Comparison of ENCODE assay signal across 8 cellular contexts in genomic region chr4:94621491-94622080, GRCh38.
DNase-seq lines count a peak whose midpoint lies in the region; ATAC-seq, FAIRE-seq and TF ChIP-seq lines count a peak whose summit lies in the region.

No MANE protein-coding gene starts in this region.

- FAIRE-seq in K562 (lab: Jason Lieb, UNC), result peak; percentile 15

- ATAC-seq in left cardiac atrium, result no peak
- ATAC-seq in GM21723 (IDR thresholded peaks at IDR 0.05; ENCODE audit: unreplicated experiment), result peak; percentile 75
- peak; percentile 74 for ATAC-seq in K562
- ATAC-seq in left lung, result peak; percentile 49

- H3K9me3 ChIP-seq in cardiac muscle cell (ENCODE audit: low read depth), result no peaks in the 10 kb centered on the region
- H3K9me3 ChIP-seq in K562 (replicated peaks; ENCODE audit: control insufficient read depth, insufficient read depth, low read depth, low read length), result no peaks in the 10 kb centered on the region
- H3K9me3 ChIP-seq in left lung, result no peaks in the 10 kb centered on the region

- H3K79me2 ChIP-seq in K562 (ENCODE audit: control insufficient read depth, insufficient read depth, low read length), result no peaks in the 10 kb centered on the region

- H3K4me3 ChIP-seq in cardiac muscle cell (no peak overlapping the region), K562 (no peak overlapping the region), left lung (no peak overlapping the region)

- in situ Hi-C loops in K562 (cut with MboI), result loop anchor here (25.0 kb wide), 1 partner anchor 834 kb away; no protein-coding TSS in a partner anchor

- no peak overlapping the region for H2AFZ ChIP-seq in K562 (ENCODE audit: low read depth, low read length)

- 4% methylated on average over 6 of the region's 6 CpGs for WGBS in K562 (ENCODE audit: insufficient coverage, low coverage, missing lambda C conversion rate)

- TF ChIP-seq CTCF in cardiac muscle cell (IDR thresholded peaks at IDR 0.05; ENCODE audit: low read depth, low read length), result peak; percentile 70
- peak; percentile 53 to 79 (median 54); a peak in 4 of 6 replicates for TF ChIP-seq CTCF in K562 (IDR thresholded peaks at IDR 0.05 in 2 of 3, conservative IDR thresholded peaks at IDR 0.05 in 1 of 3; ENCODE audit: insufficient read depth in 2 of 3, low read depth in 1 of 3, low read length in 3 of 3)
- TF ChIP-seq CTCF in left lung (IDR thresholded peaks at IDR 0.05), result peak; percentile 59 to 61

- intact Hi-C loops in left cardiac atrium (cut with DNase I), result no loop called here
- intact Hi-C loops in K562 (cut with micrococcal nuclease), result loop anchor here (2.0 to 10.0 kb wide), 3 partner anchors 111 to 476 kb away; no protein-coding TSS in a partner anchor
- intact Hi-C loops in left lung (cut with DNase I), result no loop called here

- no peak for TF ChIP-seq POLR2A in K562 (conservative IDR thresholded peaks at IDR 0.05)

- H3K9me1 ChIP-seq in K562 (ENCODE audit: control insufficient read depth, insufficient read depth, low read length), result no peaks in the 10 kb centered on the region

- peak; percentile 64 to 68 for TF ChIP-seq RAD21 in K562 (CRISPR knock-in tag; conservative IDR thresholded peaks at IDR 0.05 in 1 of 2, IDR thresholded peaks at IDR 0.05 in 1 of 2)

- POLR2A ChIA-PET in K562 (lab: Yijun Ruan, JAX), result no interaction called here

- no peak overlapping the region for H3K4me2 ChIP-seq in K562 (ENCODE audit: insufficient read depth, low read length)

- no peaks in the 10 kb centered on the region for H3K27me3 ChIP-seq in cardiac muscle cell
- no peaks in the 10 kb centered on the region for H3K27me3 ChIP-seq in K562 (ENCODE audit: control insufficient read depth in 2 of 2, insufficient read depth in 2 of 2, low read length in 2 of 2)
- no peaks in the 10 kb centered on the region for H3K27me3 ChIP-seq in left lung

- H3K36me3 ChIP-seq in cardiac muscle cell (peaks cover 72% of the 10 kb centered on the region), K562 (ENCODE audit: control insufficient read depth, insufficient read depth, low read length) (peaks cover 27% of the 10 kb centered on the region; the same call in 2 of the 3 replicates), left lung (peaks cover 0 to 33% of the 10 kb centered on the region in 2 donors)

- H3K4me1 ChIP-seq in cardiac muscle cell (ENCODE audit: low read depth) (no peaks in the 10 kb centered on the region), K562 (replicated peaks in 1 of 2; ENCODE audit: control insufficient read depth in 2 of 2, insufficient read depth in 2 of 2, low read length in 2 of 2) (no peaks in the 10 kb centered on the region), left lung (no peaks in the 10 kb centered on the region)

- H3K27ac ChIP-seq in cardiac muscle cell, result no peak overlapping the region
- H3K27ac ChIP-seq in K562 (ENCODE audit: extremely low read depth, low read depth, low read length), result no peak overlapping the region
- H3K27ac ChIP-seq in left lung, result no peak overlapping the region

- H4K20me1 ChIP-seq in K562 (replicated peaks; ENCODE audit: control insufficient read depth, insufficient read depth, low read length), result no peaks in the 10 kb centered on the region

- no peak overlapping the region for H3K9ac ChIP-seq in K562 (ENCODE audit: insufficient read depth in 1 of 2, low read depth in 2 of 2, low read length in 2 of 2)

- CTCF ChIA-PET in K562 (lab: Yijun Ruan, JAX; ENCODE audit: low intra/inter-chr PET ratio), result interaction anchor here (0.6 to 2.4 kb wide), 6 partner anchors 100 to 724 kb away, joined by 3 to 8 read pairs (median 3); no protein-coding TSS in a partner anchor

- no TSS peak for BruUV-seq in K562 (replicated peaks; lab: Mats Ljungman, UMichigan)

- peak; percentile 53 to 65 for DNase-seq in cardiac muscle cell (ENCODE audit: low read depth in 1 of 2, low spot score in 1 of 2)
- DNase-seq in left cardiac atrium, result no peak
- DNase-seq in MV-4-11 (lab: John Stamatoyannopoulos, UW), result peak; percentile 21
- peak; percentile 36 to 53 (median 48) for DNase-seq in K562 (ENCODE audit: extremely low read depth in 1 of 4, low spot score in 3 of 4)
- DNase-seq in left lung, result no peak
- no peak for DNase-seq in NCI-H2107 (lab: John Stamatoyannopoulos, UW)
- DNase-seq in activated effector memory CD4-positive, alpha-beta T cell treated with anti-CD3 and anti-CD28 coated beads, Interleukin-2, amount 50 U/mL, for 16 hours, result no peak

- no peak for TF ChIP-seq EP300 in K562 (IDR thresholded peaks at IDR 0.05; ENCODE audit: low read length)

TF ChIP-seq in K562, 482 proteins besides CTCF, POLR2A, EP300 and RAD21:
- TF ChIP-seq SMC3 (conservative IDR thresholded peaks at IDR 0.05; ENCODE audit: insufficient read depth, low read depth, low read length) (peak; percentile 29; the same call in 1 of the 2 replicates), ZNF644 (tag; IDR thresholded peaks at IDR 0.05; ENCODE audit: low read depth) (no peak), ZNF384 (IDR thresholded peaks at IDR 0.05; ENCODE audit: low read depth, low read length) (peak; percentile 45; the same call in 1 of the 2 replicates)
- TF ChIP-seq, protein P1, sequence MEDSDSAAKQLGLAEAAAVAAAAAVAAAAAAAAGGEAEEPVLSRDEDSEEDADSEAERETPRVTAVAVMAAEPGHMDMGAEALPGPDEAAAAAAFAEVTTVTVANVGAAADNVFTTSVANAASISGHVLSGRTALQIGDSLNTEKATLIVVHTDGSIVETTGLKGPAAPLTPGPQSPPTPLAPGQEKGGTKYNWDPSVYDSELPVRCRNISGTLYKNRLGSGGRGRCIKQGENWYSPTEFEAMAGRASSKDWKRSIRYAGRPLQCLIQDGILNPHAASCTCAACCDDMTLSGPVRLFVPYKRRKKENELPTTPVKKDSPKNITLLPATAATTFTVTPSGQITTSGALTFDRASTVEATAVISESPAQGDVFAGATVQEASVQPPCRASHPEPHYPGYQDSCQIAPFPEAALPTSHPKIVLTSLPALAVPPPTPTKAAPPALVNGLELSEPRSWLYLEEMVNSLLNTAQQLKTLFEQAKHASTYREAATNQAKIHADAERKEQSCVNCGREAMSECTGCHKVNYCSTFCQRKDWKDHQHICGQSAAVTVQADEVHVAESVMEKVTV (CRISPR knock-in tag; IDR thresholded peaks at IDR 0.05), result 0 out of 2 replicates have a peak, but pooled peaks have one; percentile 15

Comparison
In these comparisons a context has a peak if more than half of its experiments do, and no peak if none do; other contexts are left out.
1. DNase-seq: peak in cardiac muscle cell (2 of 2), MV-4-11 (single experiment) and K562 (4 of 4); none in left cardiac atrium (single experiment), left lung (0 of 2), NCI-H2107 (single experiment) and activated effector memory CD4-positive, alpha-beta T cell treated with anti-CD3 and anti-CD28 coated beads, Interleukin-2, amount 50 U/mL, for 16 hours (single experiment).
2. ATAC-seq: peak in GM21723 (single experiment), K562 (single experiment) and left lung (single experiment); none in left cardiac atrium (0 of 2).
3. Peak in every context shown above with its lines, with median percentiles within 50 percentile points of each other: CTCF ChIP-seq.